18 cellular contexts compared by ENCODE assay signal in the genomic region with DNA sequence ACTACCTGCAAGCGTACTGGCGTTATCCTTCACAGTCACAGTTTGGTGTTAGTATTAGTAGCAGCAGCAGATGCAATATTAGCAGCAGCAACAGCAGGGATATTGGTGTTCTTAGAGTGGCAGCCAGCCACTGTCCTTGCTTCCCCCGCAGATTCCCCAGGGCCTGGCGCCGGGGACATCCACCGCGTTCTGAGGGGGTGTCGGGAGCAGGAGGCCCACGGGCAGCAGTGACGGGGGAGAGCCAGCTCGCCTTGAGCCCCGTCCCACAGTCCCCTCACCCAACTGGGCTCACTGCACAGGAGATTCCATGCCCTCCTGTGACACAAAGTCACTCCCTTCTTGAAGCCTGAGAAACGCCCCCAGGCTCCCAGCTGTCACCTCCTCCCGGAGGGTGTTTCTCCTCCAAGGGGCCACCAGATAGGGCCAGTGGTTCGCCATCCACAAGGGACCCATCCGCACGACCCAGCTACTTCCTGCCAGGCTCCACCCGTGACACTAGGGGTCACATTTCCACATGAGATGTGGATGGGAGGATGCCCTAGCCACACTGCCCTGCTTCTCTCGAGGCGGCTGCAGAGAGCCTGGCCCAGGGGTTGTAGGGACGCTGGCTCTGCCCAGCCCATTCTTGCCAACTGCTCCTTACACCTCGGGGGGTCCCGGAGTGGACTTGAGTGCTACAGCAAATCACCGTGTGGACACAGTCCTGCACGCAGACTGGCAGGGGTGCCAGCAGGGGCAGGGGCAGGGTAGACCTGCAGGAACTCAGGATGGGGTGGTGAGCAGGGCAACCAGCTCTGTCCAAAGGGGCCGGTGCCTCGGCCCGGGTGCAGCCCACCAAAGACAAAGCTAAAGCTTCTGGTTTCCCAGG.
A peak's percentile ranks its signal among the peaks of the same experiment; 100 is the strongest.
DNase-seq lines count a peak whose midpoint lies in the region; ATAC-seq and TF ChIP-seq lines count a peak whose summit lies in the region.
"Had no signal": no experiment of that assay in that cellular context is flagged by ENCODE, and none has a peak within 500 bp of the region (broad histone marks: within the 10 kb centered on the region; RNA-seq: fewer than 3 reads in every experiment).

No MANE protein-coding gene starts in this region.

- H3K4me1 Mint-ChIP-seq in activated T-cell treated with anti-CD3 and anti-CD28 coated beads, Interleukin-2, amount 50 U/mL, for 4 hours (ENCODE audit: low read depth): no peaks in the 10 kb centered on the region
- H3K4me1 Mint-ChIP-seq: B cell had no signal

- peak; percentile 32 for DNase-seq in NCI-H2171 treated with DMSO at 0.1 percent for 48 hours (lab: John Stamatoyannopoulos, UW)
- no peak for DNase-seq in NCI-H2171 (lab: John Stamatoyannopoulos, UW)
- DNase-seq in SKM-1 treated with dmso at 0.1 percent for 144 hours (lab: John Stamatoyannopoulos, UW; ENCODE audit: unreplicated experiment): peak; percentile 1
- no peak for DNase-seq in SKM-1 (lab: John Stamatoyannopoulos, UW; ENCODE audit: unreplicated experiment)
- peak; percentile 22 for DNase-seq in SK-N-DZ (ENCODE audit: low spot score)
- no peak for DNase-seq in activated T-cell treated with anti-CD3 and anti-CD28 coated beads, Interleukin-2, amount 50 U/mL, for 4 hours
- DNase-seq in activated CD4-positive, alpha-beta T cell treated with anti-CD3 and anti-CD28 coated beads for 1 hour: no peak
- DNase-seq: H7, NCI-H1930, NCI-H446, NCI-H69, OCI-M1, Right ventricle myocardium superior had no signal

- no peaks in the 10 kb centered on the region for H3K27me3 ChIP-seq in parathyroid adenoma (ENCODE audit: control insufficient read depth, insufficient read depth, low read length)

- peaks cover 84% of the 10 kb centered on the region for H3K4me1 ChIP-seq in parathyroid adenoma
- H3K4me1 ChIP-seq: A549 had no signal

- H3K9ac ChIP-seq in parathyroid adenoma: no peak overlapping the region

- peak; percentile 26 for TF ChIP-seq CTCF in parathyroid adenoma (IDR thresholded peaks at IDR 0.05)

- no peak overlapping the region for H2AFZ ChIP-seq in parathyroid adenoma

- no peak overlapping the region for H3K4me3 Mint-ChIP-seq in activated T-cell treated with anti-CD3 and anti-CD28 coated beads, Interleukin-2, amount 50 U/mL, for 4 hours
- H3K4me3 Mint-ChIP-seq: B cell; T-helper 1 cell treated with Interleukin-12 subunit alpha and Interleukin-12 subunit beta and Interleukin-4 antibody, amounts not matched to agents 30 μg/mL and 1 μg/mL, for 36 hours had no signal

- H3K9me3 ChIP-seq in parathyroid adenoma (ENCODE audit: control insufficient read depth, low read length): no peaks in the 10 kb centered on the region
- H3K9me3 ChIP-seq: A549 had no signal

- no peaks in the 10 kb centered on the region for H3K36me3 Mint-ChIP-seq in activated T-cell treated with anti-CD3 and anti-CD28 coated beads, Interleukin-2, amount 50 U/mL, for 4 hours (ENCODE audit: insufficient read depth)
- H3K36me3 Mint-ChIP-seq: IgD-negative memory B cell had no signal

- H3K4me2 ChIP-seq in parathyroid adenoma (ENCODE audit: low read length): no peak overlapping the region
- H3K4me2 ChIP-seq: A549 had no signal

- H3K36me3 ChIP-seq in parathyroid adenoma (ENCODE audit: control insufficient read depth, insufficient read depth, low read length): no peaks in the 10 kb centered on the region

- H3K4me3 ChIP-seq in parathyroid adenoma (ENCODE audit: low read depth, low read length): no peak overlapping the region
- H3K4me3 ChIP-seq: A549 had no signal

- H3K79me2 ChIP-seq in parathyroid adenoma: peaks cover 21% of the 10 kb centered on the region

- no peaks in the 10 kb centered on the region for H3K9me3 Mint-ChIP-seq in activated T-cell treated with anti-CD3 and anti-CD28 coated beads, Interleukin-2, amount 50 U/mL, for 4 hours
- H3K9me3 Mint-ChIP-seq: T-helper 1 cell treated with Interleukin-12 subunit alpha and Interleukin-12 subunit beta and Interleukin-4 antibody, amounts not matched to agents 30 μg/mL and 1 μg/mL, for 36 hours had no signal

- peak overlapping the region; percentile 59 for H3K27ac ChIP-seq in parathyroid adenoma
- H3K27ac ChIP-seq: A549 had no signal

- H3K27me3 Mint-ChIP-seq in activated T-cell treated with anti-CD3 and anti-CD28 coated beads, Interleukin-2, amount 50 U/mL, for 4 hours (ENCODE audit: low read depth): no peaks in the 10 kb centered on the region
- H3K27me3 Mint-ChIP-seq: B cell, IgD-negative memory B cell had no signal

- no peak for ATAC-seq in activated T-cell treated with anti-CD3 and anti-CD28 coated beads, Interleukin-2, amount 50 U/mL, for 4 hours

Comparison
In these comparisons a context has a peak if more than half of its experiments do, and no peak if none do; other contexts are left out.
1. DNase-seq: peak in NCI-H2171 treated with DMSO at 0.1 percent for 48 hours (single experiment), SKM-1 treated with dmso at 0.1 percent for 144 hours (single experiment) and SK-N-DZ (single experiment); none in NCI-H2171 (single experiment), SKM-1 (single experiment), activated T-cell treated with anti-CD3 and anti-CD28 coated beads, Interleukin-2, amount 50 U/mL, for 4 hours (single experiment) and activated CD4-positive, alpha-beta T cell treated with anti-CD3 and anti-CD28 coated beads for 1 hour (single experiment).